In the genomic region with DNA sequence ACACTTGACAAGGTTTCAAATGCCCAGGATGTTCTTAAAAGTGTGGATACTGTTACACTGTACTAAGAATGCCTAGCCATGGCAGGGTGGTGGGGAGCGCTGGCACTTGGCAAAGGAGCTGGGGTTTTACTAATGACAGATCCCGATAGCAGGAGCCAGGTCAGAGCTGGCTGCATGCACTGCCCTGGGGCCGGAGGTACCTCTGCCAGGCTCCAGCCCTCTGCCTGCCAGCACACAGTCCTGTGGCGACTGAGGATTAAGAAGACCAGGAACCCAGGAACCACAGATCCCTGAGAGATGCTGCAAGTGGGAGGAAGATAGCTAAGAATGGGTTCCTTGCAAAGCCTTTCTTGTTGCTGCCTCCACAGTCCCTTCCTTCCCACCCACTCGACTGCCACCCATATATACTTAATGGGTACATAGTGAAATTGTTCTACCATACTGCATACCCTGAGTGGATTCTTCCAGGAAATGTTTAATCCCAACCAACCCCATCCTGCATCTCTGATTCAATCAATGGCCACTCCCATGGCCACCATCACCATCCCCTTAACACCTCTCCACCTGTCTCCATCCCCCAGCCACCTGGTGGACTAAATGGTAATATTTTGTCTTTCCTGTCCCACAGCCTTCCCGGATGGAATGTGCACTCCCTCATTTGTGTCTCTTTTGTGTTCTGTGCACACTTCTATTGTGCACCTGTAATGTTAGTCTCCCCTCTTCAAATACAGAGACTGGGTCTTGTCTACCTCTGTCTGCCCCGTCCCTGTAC, we compare ENCODE assay signal across 20 cellular contexts.
DNase-seq lines count a peak whose midpoint lies in the region; ATAC-seq and TF ChIP-seq lines count a peak whose summit lies in the region.
"Had no signal": no experiment of that assay in that cellular context is flagged by ENCODE, and none has a peak within 500 bp of the region (broad histone marks: within the 10 kb centered on the region; RNA-seq: fewer than 3 reads in every experiment).

No MANE protein-coding gene starts in this region.

- no peak for TF ChIP-seq POLR2A in heart left ventricle (IDR thresholded peaks at IDR 0.05)

- DNase-seq in G401 (ENCODE audit: low spot score) (peak; percentile 96), astrocyte of the hippocampus (ENCODE audit: low read depth, low spot score) (peak; percentile 39), heart left ventricle (peak in 4 of 5 donors; percentile 52 to 75 (median 66)), posterior cingulate gyrus (peak in 8 of 10 donors; percentile 10 to 87 (median 28)), coronary artery (ENCODE audit: low spot score) (no peak), glutamatergic neuron (no peak)
- DNase-seq in activated CD4-positive, alpha-beta T cell treated with anti-CD3 and anti-CD28 coated beads for 48 hours: no peak
- DNase-seq: activated CD4-positive, alpha-beta T cell treated with anti-CD3 and anti-CD28 coated beads, Interleukin-2, amount 10 ng/mL, durations not matched to agents 7 days and 5 days; activated CD8-positive, alpha-beta memory T cell treated with anti-CD3 and anti-CD28 coated beads, Interleukin-2, amount 50 U/mL, for 48 hours; aorta; dermis blood vessel endothelial cell; naive thymus-derived CD4-positive, alpha-beta T cell; NCI-H187 treated with DMSO at 0.1 percent for 48 hours; NCI-H526 treated with DMSO at 0.1 percent for 48 hours; retina; uterus had no signal

- intact Hi-C loops in heart left ventricle (cut with DNase I): loop anchor here in 1 of 10 donors (5.0 kb wide), 1 partner anchor 107 kb away; no protein-coding TSS in a partner anchor
- intact Hi-C loops in posterior cingulate gyrus (cut with DNase I): loop anchor here (5.0 kb wide), 1 partner anchor 123 kb away; no protein-coding TSS in a partner anchor

- TF ChIP-seq CTCF in heart left ventricle (IDR thresholded peaks at IDR 0.05): no peak
- no peak for TF ChIP-seq CTCF in coronary artery (IDR thresholded peaks at IDR 0.05)
- no peak for TF ChIP-seq CTCF in glutamatergic neuron (IDR thresholded peaks at IDR 0.05; ENCODE audit: partially characterized antibody, unreplicated experiment)

- H3K4me3 Mint-ChIP-seq in glutamatergic neuron (ENCODE audit: unreplicated experiment): no peak overlapping the region
- H3K4me3 Mint-ChIP-seq: activated CD4-positive, alpha-beta T cell treated with anti-CD3 and anti-CD28 coated beads, Interleukin-2, amount 10 ng/mL, durations not matched to agents 7 days and 5 days; naive thymus-derived CD4-positive, alpha-beta T cell; stimulated activated naive CD8-positive, alpha-beta T cell treated with anti-CD3 and anti-CD28 coated beads, Interleukin-15, Interleukin-2, amounts not matched to agents 100 ng/mL and 50 ng/mL, for 24 hours had no signal

- no peaks in the 10 kb centered on the region for H3K27me3 ChIP-seq in heart left ventricle
- H3K27me3 ChIP-seq: uterus had no signal

- H3K9me3 ChIP-seq in heart left ventricle: no peaks in the 10 kb centered on the region
- H3K9me3 ChIP-seq: uterus had no signal

- WGBS in heart left ventricle, 4 donors: 60 to 75% (median 68%) methylated on average over 7 of the region's 7 CpGs

- peaks cover 2% of the 10 kb centered on the region for H3K9me3 Mint-ChIP-seq in glutamatergic neuron (ENCODE audit: unreplicated experiment)
- H3K9me3 Mint-ChIP-seq: activated CD4-positive, alpha-beta T cell treated with anti-CD3 and anti-CD28 coated beads, Interleukin-2, amount 10 ng/mL, durations not matched to agents 7 days and 5 days; naive thymus-derived CD4-positive, alpha-beta T cell; stimulated activated naive CD8-positive, alpha-beta T cell treated with anti-CD3 and anti-CD28 coated beads, Interleukin-15, Interleukin-2, amounts not matched to agents 100 ng/mL and 50 ng/mL, for 24 hours had no signal

- peaks cover 0 to 11% (median 5%) of the 10 kb centered on the region in 12 donors for H3K4me1 ChIP-seq in heart left ventricle
- H3K4me1 ChIP-seq: uterus had no signal

- ATAC-seq in heart left ventricle (peak; percentile 93 to 96 (median 94)), HG03139 (IDR thresholded peaks at IDR 0.05; ENCODE audit: unreplicated experiment) (no peak)
- ATAC-seq: naive thymus-derived CD4-positive, alpha-beta T cell had no signal

- peak overlapping the region in 5 of 12 donors; percentile 19 to 48 (median 44) for H3K4me3 ChIP-seq in heart left ventricle
- no peak overlapping the region for H3K4me3 ChIP-seq in coronary artery
- H3K4me3 ChIP-seq: lung, SK-N-MC, uterus had no signal

- in situ Hi-C loops in G401 (cut with HindIII; ENCODE audit: low sequenced_read_pairs): no loop called here

- no peaks in the 10 kb centered on the region for H3K36me3 Mint-ChIP-seq in glutamatergic neuron (ENCODE audit: unreplicated experiment)
- H3K36me3 Mint-ChIP-seq: naive thymus-derived CD4-positive, alpha-beta T cell had no signal

- no peaks in the 10 kb centered on the region for H3K4me1 Mint-ChIP-seq in glutamatergic neuron (ENCODE audit: low read depth, unreplicated experiment)
- H3K4me1 Mint-ChIP-seq: activated CD4-positive, alpha-beta T cell treated with anti-CD3 and anti-CD28 coated beads, Interleukin-2, amount 10 ng/mL, durations not matched to agents 7 days and 5 days; naive thymus-derived CD4-positive, alpha-beta T cell had no signal

- no peaks in the 10 kb centered on the region for H3K36me3 ChIP-seq in heart left ventricle
- H3K36me3 ChIP-seq: uterus had no signal

- H3K27ac ChIP-seq in heart left ventricle: peak overlapping the region in 10 of 12 donors; percentile 62 to 87 (median 76)
- no peak overlapping the region for H3K27ac ChIP-seq in coronary artery
- H3K27ac ChIP-seq: SK-N-MC, uterus had no signal

- no peaks in the 10 kb centered on the region for H3K27me3 Mint-ChIP-seq in glutamatergic neuron (ENCODE audit: unreplicated experiment)

- H3K27ac Mint-ChIP-seq in glutamatergic neuron (ENCODE audit: unreplicated experiment): no peak overlapping the region
- H3K27ac Mint-ChIP-seq: activated CD4-positive, alpha-beta T cell treated with anti-CD3 and anti-CD28 coated beads, Interleukin-2, amount 10 ng/mL, durations not matched to agents 7 days and 5 days; naive thymus-derived CD4-positive, alpha-beta T cell; stimulated activated naive CD8-positive, alpha-beta T cell treated with anti-CD3 and anti-CD28 coated beads, Interleukin-15, Interleukin-2, amounts not matched to agents 100 ng/mL and 50 ng/mL, for 24 hours had no signal

Comparison
In these comparisons a context has a peak if more than half of its experiments do, and no peak if none do; other contexts are left out.
1. DNase-seq: peak in G401 (single experiment), astrocyte of the hippocampus (single experiment), heart left ventricle (4 of 5) and posterior cingulate gyrus (8 of 10); none in coronary artery (single experiment), activated CD4-positive, alpha-beta T cell treated with anti-CD3 and anti-CD28 coated beads for 48 hours (single experiment) and glutamatergic neuron (single experiment).
2. H3K27ac ChIP-seq: peak in heart left ventricle (10 of 12); none in coronary artery (0 of 2).